In the genomic region with DNA sequence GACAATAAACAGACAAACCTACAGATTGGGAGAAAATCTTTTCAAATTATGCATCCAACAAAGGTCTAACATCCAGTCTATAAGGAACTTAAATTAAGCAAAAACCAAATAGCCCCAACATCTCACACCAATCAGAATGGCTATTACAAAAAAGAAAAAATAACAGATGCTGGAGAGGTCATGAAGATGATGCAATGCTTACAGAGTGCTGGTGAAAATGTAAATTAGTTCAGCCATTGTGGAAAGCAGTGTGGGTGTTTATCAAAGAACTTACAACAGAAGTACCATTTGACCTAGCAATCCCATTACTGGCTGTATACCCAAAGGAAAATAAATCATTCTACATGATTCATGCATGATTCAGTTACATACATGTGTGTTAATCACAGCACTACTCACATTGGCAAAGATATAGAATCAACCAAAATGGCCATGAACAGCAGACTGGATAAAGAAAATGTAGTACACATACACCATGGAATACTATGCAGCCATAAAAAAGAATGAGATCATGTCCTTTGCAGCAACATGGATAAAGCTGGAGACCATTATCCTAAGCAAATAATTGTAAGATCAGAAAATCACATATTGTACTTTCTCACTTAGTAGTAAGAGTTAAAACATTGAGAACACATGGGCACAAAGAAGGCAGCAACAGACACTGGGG, we compare ENCODE assay signal across 40 cellular contexts.
"Had no signal": no experiment of that assay in that cellular context is flagged by ENCODE, and none has a peak within 500 bp of the region (broad histone marks: within the 10 kb centered on the region; RNA-seq: fewer than 3 reads in every experiment).

No MANE protein-coding gene starts in this region.

- H3K27me3 ChIP-seq: body of pancreas, brain microvascular endothelial cell, breast epithelium, cardiac muscle cell had no signal

- H3K4me1 Mint-ChIP-seq: activated B cell treated with CpG ODN at 0.5 μM for 24 hours; activated CD4-positive, alpha-beta memory T cell treated with anti-CD3 and anti-CD28 coated beads, Interleukin-2, amount 10 ng/mL, durations not matched to agents 7 days and 5 days; activated CD4-positive, alpha-beta T cell treated with anti-CD3 and anti-CD28 coated beads, Interleukin-2, amount 10 ng/mL, durations not matched to agents 24 days and 14 days; activated CD8-positive, alpha-beta memory T cell treated with anti-CD3 and anti-CD28 coated beads, Interleukin-2, amount 10 ng/mL, durations not matched to agents 7 days and 5 days; activated naive CD4-positive, alpha-beta T cell treated with anti-CD3 and anti-CD28 coated beads, Interleukin-2, amount 10 ng/mL, durations not matched to agents 7 days and 5 days; activated naive CD4-positive, alpha-beta T cell treated with anti-CD3 and anti-CD28 coated beads, Interleukin-2, amount 50 U/mL, for 24 hours; activated naive CD8-positive, alpha-beta T cell treated with anti-CD3 and anti-CD28 coated beads, Interleukin-2, amount 10 ng/mL, durations not matched to agents 7 days and 5 days; activated naive CD8-positive, alpha-beta T cell treated with anti-CD3 and anti-CD28 coated beads, Interleukin-2, amount 50 U/mL, for 24 hours; activated T-helper 17 cell treated with anti-CD3 and anti-CD28 coated beads, Interleukin-2, amount 50 U/mL, for 72 hours; central memory CD8-positive, alpha-beta T cell had no signal

- H3K4me3 Mint-ChIP-seq: activated B cell treated with CpG ODN at 0.5 μM for 24 hours; activated CD4-positive, alpha-beta memory T cell treated with anti-CD3 and anti-CD28 coated beads, Interleukin-2, amount 10 ng/mL, durations not matched to agents 7 days and 5 days; activated CD4-positive, alpha-beta T cell treated with anti-CD3 and anti-CD28 coated beads, Interleukin-2, amount 10 ng/mL, durations not matched to agents 24 days and 14 days; activated CD8-positive, alpha-beta memory T cell treated with anti-CD3 and anti-CD28 coated beads, Interleukin-2, amount 10 ng/mL, durations not matched to agents 7 days and 5 days; activated CD8-positive, alpha-beta T cell treated with anti-CD3 and anti-CD28 coated beads, Interleukin-2, amount 10 ng/mL, durations not matched to agents 7 days and 5 days; activated naive CD4-positive, alpha-beta T cell treated with anti-CD3 and anti-CD28 coated beads, Interleukin-2, amount 10 ng/mL, durations not matched to agents 7 days and 5 days; activated naive CD4-positive, alpha-beta T cell treated with anti-CD3 and anti-CD28 coated beads, Interleukin-2, amount 50 U/mL, for 24 hours; activated naive CD8-positive, alpha-beta T cell; activated naive CD8-positive, alpha-beta T cell treated with anti-CD3 and anti-CD28 coated beads, Interleukin-2, amount 10 ng/mL, durations not matched to agents 7 days and 5 days; activated naive CD8-positive, alpha-beta T cell treated with anti-CD3 and anti-CD28 coated beads, Interleukin-2, amount 50 U/mL, for 24 hours; activated T-cell treated with anti-CD3 and anti-CD28 coated beads, Interleukin-2, amount 50 U/mL, for 4 hours; activated T-cell treated with anti-CD3 and anti-CD28 coated beads, Interleukin-2, amount 50 U/mL, for 72 hours; activated T-helper 1 cell treated with anti-CD3 and anti-CD28 coated beads, Interleukin-12 subunit alpha, Interleukin-12 subunit beta, Interleukin-2, Interleukin-4 antibody, amounts not matched to agents 30 ng/mL and 10 ng/mL and 1 ng/mL, durations not matched to agents 14 hours and 24 hours and 36 hours; activated T-helper 17 cell treated with anti-CD3 and anti-CD28 coated beads, Interleukin-2, amount 50 U/mL, for 72 hours; central memory CD8-positive, alpha-beta T cell; T-helper 1 cell treated with Interleukin-12 subunit alpha and Interleukin-12 subunit beta and Interleukin-4 antibody, amounts not matched to agents 30 μg/mL and 1 μg/mL, for 36 hours; T-helper 2 cell treated with Interferon-gamma antibody and Interleukin-4, amounts not matched to agents 5 μg/mL and 100 μg/mL, for 36 hours had no signal

- DNase-seq: activated B cell treated with CpG ODN at 0.5 μM for 24 hours; activated CD4-positive, alpha-beta memory T cell treated with anti-CD3 and anti-CD28 coated beads, Interleukin-2, amount 10 ng/mL, durations not matched to agents 7 days and 5 days; activated CD4-positive, alpha-beta T cell treated with anti-CD3 and anti-CD28 coated beads for 4 hours; activated CD4-positive, alpha-beta T cell treated with anti-CD3 and anti-CD28 coated beads, Interleukin-2, amount 10 ng/mL, durations not matched to agents 24 days and 14 days; activated CD4-positive, alpha-beta T cell treated with anti-CD3 and anti-CD28 coated beads, Interleukin-2, amount 50 U/mL, for 1 hour; activated CD4-positive, alpha-beta T cell treated with anti-CD3 and anti-CD28 coated beads, Interleukin-2, amount 50 U/mL, for 48 hours; activated CD4-positive, CD25-positive, alpha-beta regulatory T cell treated with anti-CD3 and anti-CD28 coated beads, Interleukin-2, amount 50 U/mL, for 72 hours; activated CD8-positive, alpha-beta memory T cell treated with anti-CD3 and anti-CD28 coated beads for 24 hours; activated CD8-positive, alpha-beta memory T cell treated with anti-CD3 and anti-CD28 coated beads, Interleukin-2, amount 10 ng/mL, durations not matched to agents 7 days and 5 days; activated CD8-positive, alpha-beta memory T cell treated with anti-CD3 and anti-CD28 coated beads, Interleukin-2, amount 50 U/mL, for 48 hours; activated CD8-positive, alpha-beta T cell treated with anti-CD3 and anti-CD28 coated beads, Interleukin-2, amount 10 ng/mL, durations not matched to agents 7 days and 5 days; activated gamma-delta T cell; activated naive CD4-positive, alpha-beta T cell treated with anti-CD3 and anti-CD28 coated beads, Interleukin-2, amount 10 ng/mL, durations not matched to agents 7 days and 5 days; activated naive CD4-positive, alpha-beta T cell treated with Interleukin-2 at 50 U/mL for 16 hours; activated naive CD8-positive, alpha-beta T cell treated with anti-CD3 and anti-CD28 coated beads, Interleukin-2, amount 10 ng/mL, durations not matched to agents 7 days and 5 days; activated naive CD8-positive, alpha-beta T cell treated with anti-CD3 and anti-CD28 coated beads, Interleukin-2, amount 50 U/mL, for 24 hours; activated T-cell treated with anti-CD3 and anti-CD28 coated beads, Interleukin-2, amount 50 U/mL, for 4 hours; activated T-cell treated with anti-CD3 and anti-CD28 coated beads, Interleukin-2, amount 50 U/mL, for 72 hours; amygdala; anterior cingulate cortex; body of pancreas; brain microvascular endothelial cell; caudate nucleus; cerebellar nuclear complex; T-helper 1 cell; T-helper 2 cell; T-helper 9 cell had no signal

- H3K36me3 ChIP-seq: brain microvascular endothelial cell, breast epithelium, cardiac muscle cell had no signal

- ATAC-seq: activated CD8-positive, alpha-beta memory T cell treated with anti-CD3 and anti-CD28 coated beads, Interleukin-2, amount 10 ng/mL, durations not matched to agents 7 days and 5 days; activated CD8-positive, alpha-beta T cell treated with anti-CD3 and anti-CD28 coated beads, Interleukin-2, amount 10 ng/mL, durations not matched to agents 7 days and 5 days; activated naive CD8-positive, alpha-beta T cell treated with anti-CD3 and anti-CD28 coated beads, Interleukin-2, amount 50 U/mL, for 24 hours; activated T-cell treated with anti-CD3 and anti-CD28 coated beads, Interleukin-2, amount 50 U/mL, for 4 hours; activated T-cell treated with anti-CD3 and anti-CD28 coated beads, Interleukin-2, amount 50 U/mL, for 72 hours; activated T-helper 17 cell treated with anti-CD3 and anti-CD28 coated beads, Interleukin-2, amount 50 U/mL, for 72 hours; body of pancreas had no signal

- H3K9me3 Mint-ChIP-seq: activated B cell treated with CpG ODN at 0.5 μM for 24 hours; activated CD4-positive, alpha-beta memory T cell treated with anti-CD3 and anti-CD28 coated beads, Interleukin-2, amount 10 ng/mL, durations not matched to agents 7 days and 5 days; activated CD4-positive, alpha-beta T cell treated with anti-CD3 and anti-CD28 coated beads, Interleukin-2, amount 10 ng/mL, durations not matched to agents 24 days and 14 days; activated naive CD4-positive, alpha-beta T cell treated with anti-CD3 and anti-CD28 coated beads, Interleukin-2, amount 50 U/mL, for 24 hours; activated naive CD8-positive, alpha-beta T cell treated with anti-CD3 and anti-CD28 coated beads, Interleukin-2, amount 50 U/mL, for 24 hours; activated T-cell treated with anti-CD3 and anti-CD28 coated beads, Interleukin-2, amount 50 U/mL, for 72 hours; central memory CD8-positive, alpha-beta T cell; T-helper 1 cell treated with Interleukin-12 subunit alpha and Interleukin-12 subunit beta and Interleukin-4 antibody, amounts not matched to agents 30 μg/mL and 1 μg/mL, for 36 hours; T-helper 2 cell treated with Interferon-gamma antibody and Interleukin-4, amounts not matched to agents 5 μg/mL and 100 μg/mL, for 36 hours had no signal

- H3K27me3 Mint-ChIP-seq: activated CD4-positive, alpha-beta memory T cell treated with anti-CD3 and anti-CD28 coated beads, Interleukin-2, amount 10 ng/mL, durations not matched to agents 7 days and 5 days; activated CD4-positive, alpha-beta T cell treated with anti-CD3 and anti-CD28 coated beads, Interleukin-2, amount 10 ng/mL, durations not matched to agents 24 days and 14 days; activated naive CD4-positive, alpha-beta T cell treated with anti-CD3 and anti-CD28 coated beads, Interleukin-2, amount 10 ng/mL, durations not matched to agents 7 days and 5 days; activated naive CD8-positive, alpha-beta T cell treated with anti-CD3 and anti-CD28 coated beads, Interleukin-2, amount 10 ng/mL, durations not matched to agents 7 days and 5 days had no signal

- H3K4me1 ChIP-seq: body of pancreas, breast epithelium had no signal

- H3K4me3 ChIP-seq: body of pancreas, breast epithelium, cardiac muscle cell had no signal

- FAIRE-seq: astrocyte, colon, TTC549 had no signal

- H3K36me3 Mint-ChIP-seq: activated CD8-positive, alpha-beta memory T cell treated with anti-CD3 and anti-CD28 coated beads, Interleukin-2, amount 10 ng/mL, durations not matched to agents 7 days and 5 days; activated naive CD4-positive, alpha-beta T cell treated with anti-CD3 and anti-CD28 coated beads, Interleukin-2, amount 10 ng/mL, durations not matched to agents 7 days and 5 days; activated naive CD4-positive, alpha-beta T cell treated with anti-CD3 and anti-CD28 coated beads, Interleukin-2, amount 50 U/mL, for 24 hours; activated naive CD8-positive, alpha-beta T cell; activated naive CD8-positive, alpha-beta T cell treated with anti-CD3 and anti-CD28 coated beads, Interleukin-2, amount 10 ng/mL, durations not matched to agents 7 days and 5 days had no signal

- H3K9me3 ChIP-seq: body of pancreas, breast epithelium had no signal

- H3K27ac ChIP-seq: body of pancreas, brain microvascular endothelial cell, breast epithelium, cardiac muscle cell, VCaP had no signal

- H3K27ac Mint-ChIP-seq: activated B cell treated with CpG ODN at 0.5 μM for 24 hours; activated CD4-positive, alpha-beta memory T cell treated with anti-CD3 and anti-CD28 coated beads, Interleukin-2, amount 10 ng/mL, durations not matched to agents 7 days and 5 days; activated CD4-positive, alpha-beta T cell treated with anti-CD3 and anti-CD28 coated beads, Interleukin-2, amount 10 ng/mL, durations not matched to agents 24 days and 14 days; activated CD8-positive, alpha-beta memory T cell treated with anti-CD3 and anti-CD28 coated beads, Interleukin-2, amount 10 ng/mL, durations not matched to agents 7 days and 5 days; activated CD8-positive, alpha-beta T cell treated with anti-CD3 and anti-CD28 coated beads, Interleukin-2, amount 10 ng/mL, durations not matched to agents 7 days and 5 days; activated naive CD4-positive, alpha-beta T cell treated with anti-CD3 and anti-CD28 coated beads, Interleukin-2, amount 10 ng/mL, durations not matched to agents 7 days and 5 days; activated naive CD4-positive, alpha-beta T cell treated with anti-CD3 and anti-CD28 coated beads, Interleukin-2, amount 50 U/mL, for 24 hours; activated naive CD8-positive, alpha-beta T cell; activated naive CD8-positive, alpha-beta T cell treated with anti-CD3 and anti-CD28 coated beads, Interleukin-2, amount 10 ng/mL, durations not matched to agents 7 days and 5 days; activated naive CD8-positive, alpha-beta T cell treated with anti-CD3 and anti-CD28 coated beads, Interleukin-2, amount 50 U/mL, for 24 hours; activated T-cell treated with anti-CD3 and anti-CD28 coated beads, Interleukin-2, amount 50 U/mL, for 72 hours; activated T-helper 1 cell treated with anti-CD3 and anti-CD28 coated beads, Interleukin-12 subunit alpha, Interleukin-12 subunit beta, Interleukin-2, Interleukin-4 antibody, amounts not matched to agents 30 ng/mL and 10 ng/mL and 1 ng/mL, durations not matched to agents 14 hours and 24 hours and 36 hours; activated T-helper 17 cell treated with anti-CD3 and anti-CD28 coated beads, Interleukin-2, amount 50 U/mL, for 72 hours; T-helper 1 cell treated with Interleukin-12 subunit alpha and Interleukin-12 subunit beta and Interleukin-4 antibody, amounts not matched to agents 30 μg/mL and 1 μg/mL, for 36 hours; T-helper 2 cell treated with Interferon-gamma antibody and Interleukin-4, amounts not matched to agents 5 μg/mL and 100 μg/mL, for 36 hours had no signal
